In the genomic region with DNA sequence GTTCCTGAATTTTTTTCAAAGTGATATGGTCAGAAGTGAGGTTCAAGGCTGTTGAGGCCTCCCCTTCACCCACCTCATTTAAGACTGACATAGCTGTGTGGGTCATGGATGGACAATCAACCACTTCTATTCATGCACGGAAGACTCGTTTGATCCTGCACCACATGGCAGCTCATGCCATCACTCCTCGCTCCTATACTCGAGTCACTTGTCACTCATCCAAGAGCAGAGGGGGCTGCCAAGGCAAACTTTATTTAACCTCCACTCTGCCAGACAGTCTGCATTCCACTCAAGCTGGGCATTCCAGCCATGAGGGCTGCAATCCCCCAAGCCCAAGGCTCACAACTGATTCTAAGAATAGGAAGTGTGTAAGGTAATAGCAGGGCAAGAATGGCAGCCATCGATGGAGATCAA, we compare ENCODE assay signal across 20 cellular contexts. TPM values are rescaled to one million over a fixed set of nuclear protein-coding genes. Genes with fewer than 3 reads are reported as not detected.
A peak's percentile ranks its signal among the peaks of the same experiment; 100 is the strongest.
DNase-seq lines count a peak whose midpoint lies in the region; ATAC-seq, FAIRE-seq and TF ChIP-seq lines count a peak whose summit lies in the region.
"Had no signal": no experiment of that assay in that cellular context is flagged by ENCODE, and none has a peak within 500 bp of the region (broad histone marks: within the 10 kb centered on the region; RNA-seq: fewer than 3 reads in every experiment).

No MANE protein-coding gene starts in this region.

- peaks cover 5 to 62% (median 28%) of the 10 kb centered on the region in 4 donors for H3K36me3 ChIP-seq in right lobe of liver
- H3K36me3 ChIP-seq in HepG2 (replicated peaks in 1 of 2; ENCODE audit: control insufficient read depth in 1 of 2, insufficient read depth in 2 of 2, low read length in 2 of 2) = no peaks in the 10 kb centered on the region

- no peaks in the 10 kb centered on the region for H3K79me2 ChIP-seq in HepG2 (ENCODE audit: insufficient read depth, low read length)

- ATAC-seq in right lobe of liver (peak in 3 of 4 donors; percentile 22 to 38 (median 37)), HepG2 (no peak), omental fat pad (ENCODE audit: low FRiP score) (no peak)
- ATAC-seq: natural killer cell had no signal

- BruUV-seq in HepG2 (replicated peaks; lab: Mats Ljungman, UMichigan) = no TSS peak
- BruUV-seq in Calu3 (replicated peaks; lab: Mats Ljungman, UMichigan) = no TSS peak

- TF ChIP-seq RAD21 in HepG2 (CRISPR knock-in tag; IDR thresholded peaks at IDR 0.05) = no peak

- TF ChIP-seq EP300 in HepG2 (IDR thresholded peaks at IDR 0.05; ENCODE audit: low read depth in 2 of 2, low read length in 2 of 2) (no peak), HepG2 (CRISPR knock-in tag; IDR thresholded peaks at IDR 0.05; ENCODE audit: borderline replicate concordance) (no peak)

- no peaks in the 10 kb centered on the region for H3K9me3 ChIP-seq in right lobe of liver
- H3K9me3 ChIP-seq in HepG2 (ENCODE audit: low read length) = no peaks in the 10 kb centered on the region
- H3K9me3 ChIP-seq: Caco-2 had no signal

- H3K4me1 Mint-ChIP-seq in Calu3 (ENCODE audit: low read depth, unreplicated experiment) = no peaks in the 10 kb centered on the region
- H3K4me1 Mint-ChIP-seq: natural killer cell had no signal

- H3K4me2 ChIP-seq in HepG2 (ENCODE audit: low read depth, low read length) = no peak overlapping the region

- H3K27me3 ChIP-seq in right lobe of liver (no peaks in the 10 kb centered on the region), HepG2 (ENCODE audit: control insufficient read depth in 1 of 2, insufficient read depth in 2 of 2, low read length in 2 of 2) (0 out of 5 replicates have a peak, but pooled peaks cover 0 to 5% of the 10 kb centered on the region in 2 experiments)

- TF ChIP-seq CTCF in right lobe of liver (IDR thresholded peaks at IDR 0.05) (no peak), HepG2 (CRISPR knock-in tag; IDR thresholded peaks at IDR 0.05) (no peak), astrocyte of the spinal cord (IDR thresholded peaks at IDR 0.05; ENCODE audit: low read depth, low read length) (no peak), Calu3 (IDR thresholded peaks at IDR 0.05; ENCODE audit: unreplicated experiment) (no peak), omental fat pad (IDR thresholded peaks at IDR 0.05) (no peak)

- in situ Hi-C loops in HepG2 (cut with HindIII; ENCODE audit: extremely low pct_ligation_motif_present, low pct_unique_long_range_greater_than_20kb) = loop anchor here (25.0 kb wide), 1 partner anchor 670 kb away; no protein-coding TSS in a partner anchor
- in situ Hi-C loops in astrocyte of the spinal cord (cut with HindIII; ENCODE audit: low sequenced_read_pairs) = no loop called here

- CTCF ChIA-PET in HepG2 (lab: Yijun Ruan, JAX; ENCODE audit: low intra/inter-chr PET ratio, low total read pairs) = no interaction called here
- CTCF ChIA-PET in Calu3 (lab: Charles Lee) = no interaction called here

- H3K9me3 Mint-ChIP-seq in Calu3 (ENCODE audit: low read depth, unreplicated experiment) = no peaks in the 10 kb centered on the region
- H3K9me3 Mint-ChIP-seq: natural killer cell had no signal

- intact Hi-C loops in right lobe of liver (cut with DNase I) = no loop called here
- intact Hi-C loops in HepG2 (cut with micrococcal nuclease; ENCODE audit: unreplicated experiment) = no loop called here
- intact Hi-C loops in Calu3 (cut with micrococcal nuclease; ENCODE audit: unreplicated experiment) = no loop called here

- TF ChIP-seq POLR2A in right lobe of liver (IDR thresholded peaks at IDR 0.05) (no peak), HepG2 (IDR thresholded peaks at IDR 0.05; ENCODE audit: insufficient read depth in 1 of 2, low read depth in 2 of 2, low read length in 2 of 2) (no peak)

- no peak overlapping the region for H3K27ac ChIP-seq in right lobe of liver
- no peak overlapping the region for H3K27ac ChIP-seq in HepG2 (ENCODE audit: extremely low read length, insufficient read depth, low read length)

- H3K27me3 Mint-ChIP-seq in Calu3 (ENCODE audit: unreplicated experiment) = no peaks in the 10 kb centered on the region

- peaks cover 5% of the 10 kb centered on the region for H3K36me3 Mint-ChIP-seq in Calu3 (ENCODE audit: insufficient read depth, unreplicated experiment)

- WGBS in right lobe of liver (ENCODE audit: insufficient coverage, low coverage, low lambda C conversion rate, missing lambda C conversion rate) = 43% methylated on average over 4 of the region's 5 CpGs
- WGBS in HepG2 (ENCODE audit: low lambda C conversion rate) = 35% methylated on average over 5 of the region's 5 CpGs

- no peak overlapping the region for H3K27ac Mint-ChIP-seq in Calu3 (ENCODE audit: unreplicated experiment)
- H3K27ac Mint-ChIP-seq: natural killer cell had no signal

- H3K4me1 ChIP-seq in right lobe of liver (no peaks in the 10 kb centered on the region), HepG2 (ENCODE audit: insufficient read depth, low read length) (no peaks in the 10 kb centered on the region)
- H3K4me1 ChIP-seq: Caco-2 had no signal

- POLR2A ChIA-PET in HepG2 (lab: Yijun Ruan, JAX) = no interaction called here

- DNase-seq in right lobe of liver (no peak), HepG2 (ENCODE audit: low spot score) (no peak), astrocyte of the spinal cord (ENCODE audit: low read depth, low spot score) (peak; percentile 28), myocyte (ENCODE audit: low read depth) (peak; percentile 57), Calu3 (no peak), omental fat pad (ENCODE audit: low spot score) (no peak), GM19238 (ENCODE audit: insufficient read length, low spot score) (no peak), D341Med (ENCODE audit: low spot score) (no peak)
- DNase-seq: activated CD4-positive, CD25-positive, alpha-beta regulatory T cell treated with anti-CD3 and anti-CD28 coated beads, Interleukin-2, amount 50 U/mL, for 72 hours; activated CD8-positive, alpha-beta memory T cell treated with anti-CD3 and anti-CD28 coated beads, Interleukin-2, amount 50 U/mL, for 4 hours; Caco-2; GF-D8; natural killer cell; NCI-H1694 treated with DMSO at 0.1 percent for 48 hours; NCI-H345; retina had no signal

- FAIRE-seq in HepG2 (lab: Jason Lieb, UNC) = no peak
- FAIRE-seq: frontal cortex, H54, HTR-8/SVneo had no signal

- no peak overlapping the region for H2AFZ ChIP-seq in HepG2 (ENCODE audit: low read length)

- no peaks in the 10 kb centered on the region for H4K20me1 ChIP-seq in HepG2 (ENCODE audit: insufficient read depth, low read length)

- H3K4me3 Mint-ChIP-seq in Calu3 (ENCODE audit: low read depth, unreplicated experiment) = no peak overlapping the region
- H3K4me3 Mint-ChIP-seq: natural killer cell had no signal

- no peak overlapping the region for H3K4me3 ChIP-seq in right lobe of liver
- no peak overlapping the region for H3K4me3 ChIP-seq in HepG2 (replicated peaks in 1 of 3; ENCODE audit: insufficient read depth in 1 of 3, low read depth in 2 of 3, low read length in 3 of 3)
- H3K4me3 ChIP-seq in astrocyte of the spinal cord (ENCODE audit: low read depth, low read length) = no peak overlapping the region
- H3K4me3 ChIP-seq: lung had no signal

- no peak overlapping the region for H3K9ac ChIP-seq in HepG2 (ENCODE audit: insufficient read depth, low read depth, low read length)

TF ChIP-seq in HepG2, 621 proteins besides CTCF, POLR2A, EP300 and RAD21 (continues in another document):
- no peak for TF ChIP-seq FOSL2 (CRISPR knock-in tag; IDR thresholded peaks at IDR 0.05)
- TF ChIP-seq GATA4 (IDR thresholded peaks at IDR 0.05; ENCODE audit: borderline replicate concordance, low read depth) = no peak
- TF ChIP-seq, protein P1, sequence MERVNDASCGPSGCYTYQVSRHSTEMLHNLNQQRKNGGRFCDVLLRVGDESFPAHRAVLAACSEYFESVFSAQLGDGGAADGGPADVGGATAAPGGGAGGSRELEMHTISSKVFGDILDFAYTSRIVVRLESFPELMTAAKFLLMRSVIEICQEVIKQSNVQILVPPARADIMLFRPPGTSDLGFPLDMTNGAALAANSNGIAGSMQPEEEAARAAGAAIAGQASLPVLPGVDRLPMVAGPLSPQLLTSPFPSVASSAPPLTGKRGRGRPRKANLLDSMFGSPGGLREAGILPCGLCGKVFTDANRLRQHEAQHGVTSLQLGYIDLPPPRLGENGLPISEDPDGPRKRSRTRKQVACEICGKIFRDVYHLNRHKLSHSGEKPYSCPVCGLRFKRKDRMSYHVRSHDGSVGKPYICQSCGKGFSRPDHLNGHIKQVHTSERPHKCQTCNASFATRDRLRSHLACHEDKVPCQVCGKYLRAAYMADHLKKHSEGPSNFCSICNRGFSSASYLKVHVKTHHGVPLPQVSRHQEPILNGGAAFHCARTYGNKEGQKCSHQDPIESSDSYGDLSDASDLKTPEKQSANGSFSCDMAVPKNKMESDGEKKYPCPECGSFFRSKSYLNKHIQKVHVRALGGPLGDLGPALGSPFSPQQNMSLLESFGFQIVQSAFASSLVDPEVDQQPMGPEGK (CRISPR knock-in tag; IDR thresholded peaks at IDR 0.05) = no peak

RNA-seq across cellular contexts. Expression of gene SNX19, which starts 34.1 kb away (rescaled TPM):
- total RNA-seq in right lobe of liver (10 to 100 TPM; 23.3 to 74.4 (median 32.7) TPM), HepG2 (2016; rRNA removed; fragmentation: Illumina TruSeq; extraction: Trizol) (0.27 and 0.46 TPM in 2 replicates), myocyte (134 and 143 TPM in 2 replicates), Calu3 (2022) (39.8 and 40.5 TPM in 2 replicates), omental fat pad (100 to 1,000 TPM in 3 of 4 donors, 10 to 100 TPM in 1; 90.9 to 135 (median 110) TPM)
- not detected in 2 replicates for total RNA-seq in HepG2 (2016; cell fraction: cytosol; rRNA removed; fragmentation: Illumina TruSeq; extraction: Trizol; ENCODE audit: low read depth)
- total RNA-seq in HepG2 (2016; cell fraction: insoluble cytoplasmic fraction; rRNA removed; fragmentation: Illumina TruSeq; extraction: Trizol) = 0.06 and 0.26 TPM in 2 replicates
- total RNA-seq in HepG2 (2016; cell fraction: membrane; rRNA removed; fragmentation: Illumina TruSeq; extraction: Trizol) = 0.10 and 0.15 TPM in 2 replicates
- 0.78 and 0.81 TPM in 2 replicates for total RNA-seq in HepG2 (2016; cell fraction: nucleus; rRNA removed; fragmentation: Illumina TruSeq; extraction: Trizol)
- 0.13 and 0.21 TPM in 2 replicates for polyA plus RNA-seq in HepG2 (2011; rRNA removed)
- 0.17 and 0.23 TPM in 2 replicates for polyA plus RNA-seq in HepG2 (2011; cell fraction: cytosol; rRNA removed)
- 0.29 and 0.31 TPM in 2 replicates for polyA plus RNA-seq in HepG2 (2011; cell fraction: nucleus; rRNA removed)
- 0.12 and 0.40 TPM in 2 replicates for polyA plus RNA-seq in HepG2 (2012)
- polyA plus RNA-seq in HepG2 (2016; cell fraction: cytosol; fragmentation: Illumina TruSeq; extraction: Trizol; ENCODE audit: low read depth) = 0.03 TPM in 1 of 2 replicates, not detected in the other
- 0.11 and 0.15 TPM in 2 replicates for polyA plus RNA-seq in HepG2 (2016; cell fraction: insoluble cytoplasmic fraction; fragmentation: Illumina TruSeq; extraction: Trizol; ENCODE audit: low read depth)
- 0.08 and 0.15 TPM in 2 replicates for polyA plus RNA-seq in HepG2 (2016; cell fraction: membrane; fragmentation: Illumina TruSeq; extraction: Trizol; ENCODE audit: low read depth)
- polyA plus RNA-seq in HepG2 (2016; cell fraction: nucleus; fragmentation: Illumina TruSeq; extraction: Trizol; ENCODE audit: insufficient read depth, low read depth) = 0.07 and 0.15 TPM in 2 replicates
- 0.74 and 44.9 TPM in 2 replicates for polyA minus RNA-seq in HepG2 (2011; rRNA and poly(A)+ RNA removed; ENCODE audit: low replicate concordance)
- polyA minus RNA-seq in HepG2 (2011; cell fraction: cytosol; rRNA and poly(A)+ RNA removed) = 0.53 and 0.69 TPM in 2 replicates
- 1.0 and 1.2 TPM in 2 replicates for polyA minus RNA-seq in HepG2 (2011; cell fraction: nucleus; rRNA and poly(A)+ RNA removed)
- 53.9 TPM for polyA plus RNA-seq in myocyte (2012)

Comparison
In these comparisons a context has a peak if more than half of its experiments do, and no peak if none do; other contexts are left out.
1. ATAC-seq: peak in right lobe of liver (3 of 4); none in HepG2 (single experiment) and omental fat pad (single experiment).
2. RNA of gene SNX19, which starts 34.1 kb away (total RNA-seq): 134 to 143 TPM in myocyte, 90.9 to 135 TPM in omental fat pad, 39.8 to 40.5 TPM in Calu3 and 23.3 to 74.4 TPM in right lobe of liver; 0.06 to 0.81 TPM in HepG2; every median in the first group is over 10 times any median in the second.
3. DNase-seq: peak in astrocyte of the spinal cord (single experiment) and myocyte (single experiment); none in right lobe of liver (0 of 3), HepG2 (single experiment), Calu3 (single experiment), omental fat pad (single experiment), GM19238 (single experiment) and D341Med (single experiment).